In genomic region chr17:15972497-15972951, GRCh38 we compare ENCODE assay signal across 1 cellular context.
TF ChIP-seq lines count a peak whose summit lies in the region.

No MANE protein-coding gene starts in this region.

TF ChIP-seq in K562, 482 proteins besides CTCF, POLR2A, EP300 and RAD21 (continued from another document):
- TF ChIP-seq JUNB (CRISPR knock-in tag; conservative IDR thresholded peaks at IDR 0.05), result no peak
- no peak for TF ChIP-seq ZNF431 (CRISPR knock-in tag; IDR thresholded peaks at IDR 0.05)
- no peak for TF ChIP-seq TFE3 (CRISPR knock-in tag; IDR thresholded peaks at IDR 0.05)
- TF ChIP-seq ZFP1 (CRISPR knock-in tag; IDR thresholded peaks at IDR 0.05), result no peak
- TF ChIP-seq FUS (optimal IDR thresholded peaks at IDR 0.05; ENCODE audit: low read depth, low read length), result no peak
- no peak for TF ChIP-seq ZNF436 (CRISPR knock-in tag; IDR thresholded peaks at IDR 0.05)
- no peak for TF ChIP-seq ZNF778 (CRISPR knock-in tag; IDR thresholded peaks at IDR 0.05)
- TF ChIP-seq ZNF445 (CRISPR knock-in tag; IDR thresholded peaks at IDR 0.05; ENCODE audit: low read depth), result peak; percentile 94
- no peak for TF ChIP-seq KAT8 (IDR thresholded peaks at IDR 0.05; ENCODE audit: low read depth)
- peak; percentile 28; the same call in 1 of the 2 replicates for TF ChIP-seq TAL1 (IDR thresholded peaks at IDR 0.05)
- TF ChIP-seq MECOM (CRISPR knock-in tag; IDR thresholded peaks at IDR 0.05), result no peak
- TF ChIP-seq SREBF2 (CRISPR knock-in tag; IDR thresholded peaks at IDR 0.05), result no peak
- no peak for TF ChIP-seq ZBTB2 (IDR thresholded peaks at IDR 0.05)
- no peak for TF ChIP-seq GTF2E2 (tag; IDR thresholded peaks at IDR 0.05)
- TF ChIP-seq TRIM24 (IDR thresholded peaks at IDR 0.05), result 0 out of 4 replicates have a peak, but pooled peaks of 1 of the 2 experiments have one; percentile 17
- no peak for TF ChIP-seq SIN3B (IDR thresholded peaks at IDR 0.05; ENCODE audit: low read depth)
- TF ChIP-seq ZFPM2 (CRISPR knock-in tag; IDR thresholded peaks at IDR 0.05), result no peak
- no peak for TF ChIP-seq THAP12 (CRISPR knock-in tag; IDR thresholded peaks at IDR 0.05)
- no peak for TF ChIP-seq KDM5B (IDR thresholded peaks at IDR 0.05; ENCODE audit: insufficient replicate concordance, low read depth, low read length)
- no peak for TF ChIP-seq ZNF507 (tag; conservative IDR thresholded peaks at IDR 0.05)
- TF ChIP-seq GABPB2 (CRISPR knock-in tag; conservative IDR thresholded peaks at IDR 0.05), result no peak
- no peak for TF ChIP-seq E2F8 (IDR thresholded peaks at IDR 0.05; ENCODE audit: low read depth, partially characterized antibody)
- no peak for TF ChIP-seq TFAM (CRISPR knock-in tag; conservative IDR thresholded peaks at IDR 0.05)
- no peak for TF ChIP-seq MCM3 (IDR thresholded peaks at IDR 0.05)
- no peak for TF ChIP-seq NRF1 (conservative IDR thresholded peaks at IDR 0.05 in 1 of 2, IDR thresholded peaks at IDR 0.05 in 1 of 2)
- TF ChIP-seq CTBP1 (IDR thresholded peaks at IDR 0.05; ENCODE audit: borderline replicate concordance), result peak; percentile 21; the same call in 1 of the 2 replicates
- TF ChIP-seq ZNF354B (CRISPR knock-in tag; IDR thresholded peaks at IDR 0.05), result no peak
- no peak for TF ChIP-seq FOXA3 (CRISPR knock-in tag; conservative IDR thresholded peaks at IDR 0.05 in 1 of 2, IDR thresholded peaks at IDR 0.05 in 1 of 2)
- no peak for TF ChIP-seq ILF3 (IDR thresholded peaks at IDR 0.05; ENCODE audit: borderline replicate concordance)
- TF ChIP-seq ARNT (IDR thresholded peaks at IDR 0.05), result no peak
- no peak for TF ChIP-seq PTBP1 (IDR thresholded peaks at IDR 0.05; ENCODE audit: low read depth, low read length)
- TF ChIP-seq ZNF449 (CRISPR knock-in tag; IDR thresholded peaks at IDR 0.05), result no peak
- no peak for TF ChIP-seq PYGO2 (tag; IDR thresholded peaks at IDR 0.05)
